Comparison of ENCODE assay signal across 12 cellular contexts in the genomic region with DNA sequence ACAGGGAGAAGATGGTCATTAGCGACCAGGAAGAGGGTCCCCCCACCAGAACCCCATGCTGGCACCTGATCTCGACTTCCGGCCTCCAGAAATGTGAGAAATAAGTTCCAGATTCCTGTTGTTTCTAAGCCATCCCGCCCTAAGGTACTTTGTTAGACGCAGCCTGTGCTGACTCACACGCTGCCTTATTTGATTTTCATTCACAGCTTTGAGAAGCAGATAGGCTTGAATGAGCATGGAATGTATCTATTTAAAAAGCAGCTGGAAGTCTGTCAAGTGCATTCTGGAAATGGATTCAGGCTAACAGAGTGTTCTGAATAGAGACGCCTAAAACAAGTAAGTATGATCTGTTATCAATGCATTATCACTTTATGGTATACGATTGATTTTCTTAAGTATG. TPM values are rescaled to one million over a fixed set of nuclear protein-coding genes. Genes with fewer than 3 reads are reported as not detected.
DNase-seq lines count a peak whose midpoint lies in the region; ATAC-seq, FAIRE-seq and TF ChIP-seq lines count a peak whose summit lies in the region.
"Had no signal": no experiment of that assay in that cellular context is flagged by ENCODE, and none has a peak within 500 bp of the region (broad histone marks: within the 10 kb centered on the region; RNA-seq: fewer than 3 reads in every experiment).

No MANE protein-coding gene starts in this region.

- in situ Hi-C loops in GM13976 (cut with MboI; ENCODE audit: low sequenced_read_pairs, unreplicated experiment), result no loop called here

- FAIRE-seq in islet of Langerhans (lab: Jason Lieb, UNC), result peak; percentile 27

- TF ChIP-seq POLR2A in heart left ventricle (IDR thresholded peaks at IDR 0.05), result no peak

- H3K27ac ChIP-seq in heart left ventricle (no peak overlapping the region), right atrium auricular region (no peak overlapping the region), SJCRH30 (no peak overlapping the region), tibial artery (no peak overlapping the region)
- no peak overlapping the region for H3K27ac ChIP-seq in effector memory CD4-positive, alpha-beta T cell (ENCODE audit: insufficient read depth, low read length, poor library complexity, severe bottlenecking)
- H3K27ac ChIP-seq: gastrocnemius medialis had no signal

- no peak for DNase-seq in heart left ventricle
- DNase-seq in right atrium auricular region (ENCODE audit: low spot score), result no peak
- peak; percentile 37 for DNase-seq in amniotic stem cell (lab: John Stamatoyannopoulos, UW)
- no peak for DNase-seq in GM13976 (ENCODE audit: low spot score)
- DNase-seq in effector memory CD4-positive, alpha-beta T cell, result no peak
- DNase-seq in SJCRH30, result no peak
- no peak for DNase-seq in tibial artery
- DNase-seq: activated CD8-positive, alpha-beta memory T cell treated with anti-CD3 and anti-CD28 coated beads, Interleukin-2, amount 50 U/mL, for 4 hours; aorta; BE2C; gastrocnemius medialis had no signal

- H3K4me1 ChIP-seq in heart left ventricle (peaks cover 0 to 6% (median 0%) of the 10 kb centered on the region in 12 donors), right atrium auricular region (peaks cover 0 to 10% of the 10 kb centered on the region in 2 donors), SJCRH30 (no peaks in the 10 kb centered on the region), tibial artery (no peaks in the 10 kb centered on the region)
- H3K4me1 ChIP-seq in effector memory CD4-positive, alpha-beta T cell (ENCODE audit: control insufficient read depth, insufficient read depth, low read length, poor library complexity, severe bottlenecking), result no peaks in the 10 kb centered on the region
- H3K4me1 ChIP-seq: BE2C, gastrocnemius medialis had no signal

- H3K9me3 ChIP-seq in heart left ventricle, result no peaks in the 10 kb centered on the region
- no peaks in the 10 kb centered on the region for H3K9me3 ChIP-seq in right atrium auricular region
- no peaks in the 10 kb centered on the region for H3K9me3 ChIP-seq in effector memory CD4-positive, alpha-beta T cell (ENCODE audit: control insufficient read depth, low read length)
- H3K9me3 ChIP-seq in SJCRH30 (replicated peaks), result no peaks in the 10 kb centered on the region
- no peaks in the 10 kb centered on the region for H3K9me3 ChIP-seq in tibial artery
- H3K9me3 ChIP-seq: BE2C, gastrocnemius medialis had no signal

- H3K27me3 ChIP-seq in heart left ventricle, result no peaks in the 10 kb centered on the region
- H3K27me3 ChIP-seq in right atrium auricular region, result no peaks in the 10 kb centered on the region
- H3K27me3 ChIP-seq in effector memory CD4-positive, alpha-beta T cell (replicated peaks; ENCODE audit: control insufficient read depth, insufficient read depth, low read length, poor library complexity, severe bottlenecking), result no peaks in the 10 kb centered on the region
- H3K27me3 ChIP-seq in SJCRH30, result no peaks in the 10 kb centered on the region
- H3K27me3 ChIP-seq in tibial artery, result no peaks in the 10 kb centered on the region
- H3K27me3 ChIP-seq: BE2C, gastrocnemius medialis had no signal

- WGBS in heart left ventricle, 4 donors, result 32 to 61% (median 58%) methylated on average over 7 to 8 of the region's 8 CpGs

- H3K36me3 ChIP-seq in heart left ventricle (no peaks in the 10 kb centered on the region), right atrium auricular region (no peaks in the 10 kb centered on the region), SJCRH30 (no peaks in the 10 kb centered on the region), tibial artery (no peaks in the 10 kb centered on the region)
- H3K36me3 ChIP-seq in effector memory CD4-positive, alpha-beta T cell (ENCODE audit: control insufficient read depth, insufficient read depth, low read length), result no peaks in the 10 kb centered on the region
- H3K36me3 ChIP-seq: BE2C, gastrocnemius medialis had no signal

- intact Hi-C loops in heart left ventricle (cut with DNase I) (loop anchor here in 4 of 10 donors (10.0 kb wide), 4 partner anchors 79 to 459 kb away; no protein-coding TSS in a partner anchor), tibial artery (cut with DNase I; ENCODE audit: low total_unique reads) (no loop called here)

- ATAC-seq in heart left ventricle, result peak; percentile 37 to 70 (median 56)

- H3K4me3 ChIP-seq in heart left ventricle (no peak overlapping the region), right atrium auricular region (no peak overlapping the region), SJCRH30 (no peak overlapping the region), tibial artery (no peak overlapping the region)
- H3K4me3 ChIP-seq in effector memory CD4-positive, alpha-beta T cell (ENCODE audit: insufficient read depth, low read depth, low read length, poor library complexity, severe bottlenecking), result no peak overlapping the region
- H3K4me3 ChIP-seq: gastrocnemius medialis had no signal

- TF ChIP-seq CTCF in heart left ventricle (IDR thresholded peaks at IDR 0.05) (no peak), right atrium auricular region (IDR thresholded peaks at IDR 0.05) (no peak), GM13976 (IDR thresholded peaks at IDR 0.05; ENCODE audit: borderline replicate concordance, control extremely low read depth, extremely low read depth, insufficient read depth, missing control alignments) (no peak), tibial artery (IDR thresholded peaks at IDR 0.05) (no peak)

RNA-seq across cellular contexts. Expression of a gene that starts 8.3 kb away (rescaled TPM):
- total RNA-seq in heart left ventricle (1 to 10 TPM in 5 of 9 donors, under 1 TPM in 1, not detected in 3; 0.77 to 6.5 (median 2.1) TPM), right atrium auricular region (10 to 100 TPM in 1 of 2 donors, 1 to 10 TPM in 1; 2.8 to 16.1 TPM)
- 1 to 10 TPM in 1 of 2 donors, under 1 TPM in 1; 0.95 to 8.0 TPM for polyA plus RNA-seq in heart left ventricle
- total RNA-seq in SJCRH30 (2014; rRNA removed; shearing (Covaris generic)), result not detected in 2 replicates
